In the genomic region with DNA sequence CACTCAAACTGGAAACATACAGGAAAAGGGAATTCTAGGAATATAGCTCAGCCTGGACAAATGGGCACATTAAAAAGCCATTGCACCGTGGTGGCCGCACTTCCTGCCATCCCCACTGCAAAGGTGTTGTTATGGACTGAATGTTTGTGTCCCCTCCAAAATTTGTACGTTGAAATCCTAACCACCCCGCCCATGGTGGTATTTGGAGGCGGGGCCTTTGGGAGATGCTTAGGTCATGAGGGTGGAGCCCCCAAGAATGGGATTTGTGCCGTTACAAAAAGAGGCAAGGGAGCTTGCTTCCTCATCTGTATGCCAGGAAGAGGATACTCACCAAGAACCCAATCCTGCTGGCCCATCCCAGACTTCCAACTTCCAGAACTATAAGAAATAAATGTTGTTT, we compare ENCODE assay signal across 1 cellular context.
TF ChIP-seq lines count a peak whose summit lies in the region.

No MANE protein-coding gene starts in this region.

TF ChIP-seq in K562, 482 proteins besides CTCF, POLR2A, EP300 and RAD21 (continues in another document):
- TF ChIP-seq, protein P1, sequence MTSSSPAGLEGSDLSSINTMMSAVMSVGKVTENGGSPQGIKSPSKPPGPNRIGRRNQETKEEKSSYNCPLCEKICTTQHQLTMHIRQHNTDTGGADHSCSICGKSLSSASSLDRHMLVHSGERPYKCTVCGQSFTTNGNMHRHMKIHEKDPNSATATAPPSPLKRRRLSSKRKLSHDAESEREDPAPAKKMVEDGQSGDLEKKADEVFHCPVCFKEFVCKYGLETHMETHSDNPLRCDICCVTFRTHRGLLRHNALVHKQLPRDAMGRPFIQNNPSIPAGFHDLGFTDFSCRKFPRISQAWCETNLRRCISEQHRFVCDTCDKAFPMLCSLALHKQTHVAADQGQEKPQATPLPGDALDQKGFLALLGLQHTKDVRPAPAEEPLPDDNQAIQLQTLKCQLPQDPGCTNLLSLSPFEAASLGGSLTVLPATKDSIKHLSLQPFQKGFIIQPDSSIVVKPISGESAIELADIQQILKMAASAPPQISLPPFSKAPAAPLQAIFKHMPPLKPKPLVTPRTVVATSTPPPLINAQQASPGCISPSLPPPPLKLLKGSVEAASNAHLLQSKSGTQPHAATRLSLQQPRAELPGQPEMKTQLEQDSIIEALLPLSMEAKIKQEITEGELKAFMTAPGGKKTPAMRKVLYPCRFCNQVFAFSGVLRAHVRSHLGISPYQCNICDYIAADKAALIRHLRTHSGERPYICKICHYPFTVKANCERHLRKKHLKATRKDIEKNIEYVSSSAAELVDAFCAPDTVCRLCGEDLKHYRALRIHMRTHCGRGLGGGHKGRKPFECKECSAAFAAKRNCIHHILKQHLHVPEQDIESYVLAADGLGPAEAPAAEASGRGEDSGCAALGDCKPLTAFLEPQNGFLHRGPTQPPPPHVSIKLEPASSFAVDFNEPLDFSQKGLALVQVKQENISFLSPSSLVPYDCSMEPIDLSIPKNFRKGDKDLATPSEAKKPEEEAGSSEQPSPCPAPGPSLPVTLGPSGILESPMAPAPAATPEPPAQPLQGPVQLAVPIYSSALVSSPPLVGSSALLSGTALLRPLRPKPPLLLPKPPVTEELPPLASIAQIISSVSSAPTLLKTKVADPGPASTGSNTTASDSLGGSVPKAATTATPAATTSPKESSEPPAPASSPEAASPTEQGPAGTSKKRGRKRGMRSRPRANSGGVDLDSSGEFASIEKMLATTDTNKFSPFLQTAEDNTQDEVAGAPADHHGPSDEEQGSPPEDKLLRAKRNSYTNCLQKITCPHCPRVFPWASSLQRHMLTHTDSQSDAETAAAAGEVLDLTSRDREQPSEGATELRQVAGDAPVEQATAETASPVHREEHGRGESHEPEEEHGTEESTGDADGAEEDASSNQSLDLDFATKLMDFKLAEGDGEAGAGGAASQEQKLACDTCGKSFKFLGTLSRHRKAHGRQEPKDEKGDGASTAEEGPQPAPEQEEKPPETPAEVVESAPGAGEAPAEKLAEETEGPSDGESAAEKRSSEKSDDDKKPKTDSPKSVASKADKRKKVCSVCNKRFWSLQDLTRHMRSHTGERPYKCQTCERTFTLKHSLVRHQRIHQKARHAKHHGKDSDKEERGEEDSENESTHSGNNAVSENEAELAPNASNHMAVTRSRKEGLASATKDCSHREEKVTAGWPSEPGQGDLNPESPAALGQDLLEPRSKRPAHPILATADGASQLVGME (CRISPR knock-in tag; IDR thresholded peaks at IDR 0.05) = no peak
- TF ChIP-seq THRB (CRISPR knock-in tag; conservative IDR thresholded peaks at IDR 0.05) (no peak), RFX5 (IDR thresholded peaks at IDR 0.05; ENCODE audit: low read depth, low read length) (no peak), IRF2 (CRISPR knock-in tag; IDR thresholded peaks at IDR 0.05) (no peak), HDAC2 (IDR thresholded peaks at IDR 0.05) (no peak; the same call in 1 of the 2 replicates), NBN (IDR thresholded peaks at IDR 0.05; ENCODE audit: low read depth) (no peak; the same call in 1 of the 2 replicates), ZHX1 (conservative IDR thresholded peaks at IDR 0.05; ENCODE audit: low read length) (no peak), ZBTB33 (CRISPR knock-in tag; IDR thresholded peaks at IDR 0.05) (0 out of 2 replicates have a peak, but pooled peaks have one; percentile 2), ZFP91 (CRISPR knock-in tag; IDR thresholded peaks at IDR 0.05) (no peak), HNRNPLL (IDR thresholded peaks at IDR 0.05; ENCODE audit: low read depth, low read length, poor library complexity, severe bottlenecking) (peak; percentile 21), FOXK2 (conservative IDR thresholded peaks at IDR 0.05 in 1 of 2, IDR thresholded peaks at IDR 0.05 in 1 of 2; ENCODE audit: low read depth in 2 of 2) (peak in 1 of 2 experiments; percentile 47; a peak in 1 of 4 replicates), HMGXB4 (CRISPR knock-in tag; IDR thresholded peaks at IDR 0.05) (no peak), MCM2 (IDR thresholded peaks at IDR 0.05; ENCODE audit: low read depth) (no peak), ATF7 (IDR thresholded peaks at IDR 0.05) (peak; percentile 48; the same call in 1 of the 2 replicates)
- TF ChIP-seq, protein P2, sequence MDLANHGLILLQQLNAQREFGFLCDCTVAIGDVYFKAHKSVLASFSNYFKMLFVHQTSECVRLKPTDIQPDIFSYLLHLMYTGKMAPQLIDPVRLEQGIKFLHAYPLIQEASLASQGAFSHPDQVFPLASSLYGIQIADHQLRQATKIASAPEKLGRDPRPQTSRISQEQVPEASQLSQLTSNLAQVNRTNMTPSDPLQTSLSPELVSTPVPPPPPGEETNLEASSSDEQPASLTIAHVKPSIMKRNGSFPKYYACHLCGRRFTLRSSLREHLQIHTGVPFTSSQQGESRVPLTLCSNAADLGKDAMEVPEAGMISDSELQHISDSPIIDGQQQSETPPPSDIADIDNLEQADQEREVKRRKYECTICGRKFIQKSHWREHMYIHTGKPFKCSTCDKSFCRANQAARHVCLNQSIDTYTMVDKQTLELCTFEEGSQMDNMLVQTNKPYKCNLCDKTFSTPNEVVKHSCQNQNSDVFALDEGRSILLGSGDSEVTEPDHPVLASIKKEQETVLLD (IDR thresholded peaks at IDR 0.05) = no peak
- TF ChIP-seq, protein P3, sequence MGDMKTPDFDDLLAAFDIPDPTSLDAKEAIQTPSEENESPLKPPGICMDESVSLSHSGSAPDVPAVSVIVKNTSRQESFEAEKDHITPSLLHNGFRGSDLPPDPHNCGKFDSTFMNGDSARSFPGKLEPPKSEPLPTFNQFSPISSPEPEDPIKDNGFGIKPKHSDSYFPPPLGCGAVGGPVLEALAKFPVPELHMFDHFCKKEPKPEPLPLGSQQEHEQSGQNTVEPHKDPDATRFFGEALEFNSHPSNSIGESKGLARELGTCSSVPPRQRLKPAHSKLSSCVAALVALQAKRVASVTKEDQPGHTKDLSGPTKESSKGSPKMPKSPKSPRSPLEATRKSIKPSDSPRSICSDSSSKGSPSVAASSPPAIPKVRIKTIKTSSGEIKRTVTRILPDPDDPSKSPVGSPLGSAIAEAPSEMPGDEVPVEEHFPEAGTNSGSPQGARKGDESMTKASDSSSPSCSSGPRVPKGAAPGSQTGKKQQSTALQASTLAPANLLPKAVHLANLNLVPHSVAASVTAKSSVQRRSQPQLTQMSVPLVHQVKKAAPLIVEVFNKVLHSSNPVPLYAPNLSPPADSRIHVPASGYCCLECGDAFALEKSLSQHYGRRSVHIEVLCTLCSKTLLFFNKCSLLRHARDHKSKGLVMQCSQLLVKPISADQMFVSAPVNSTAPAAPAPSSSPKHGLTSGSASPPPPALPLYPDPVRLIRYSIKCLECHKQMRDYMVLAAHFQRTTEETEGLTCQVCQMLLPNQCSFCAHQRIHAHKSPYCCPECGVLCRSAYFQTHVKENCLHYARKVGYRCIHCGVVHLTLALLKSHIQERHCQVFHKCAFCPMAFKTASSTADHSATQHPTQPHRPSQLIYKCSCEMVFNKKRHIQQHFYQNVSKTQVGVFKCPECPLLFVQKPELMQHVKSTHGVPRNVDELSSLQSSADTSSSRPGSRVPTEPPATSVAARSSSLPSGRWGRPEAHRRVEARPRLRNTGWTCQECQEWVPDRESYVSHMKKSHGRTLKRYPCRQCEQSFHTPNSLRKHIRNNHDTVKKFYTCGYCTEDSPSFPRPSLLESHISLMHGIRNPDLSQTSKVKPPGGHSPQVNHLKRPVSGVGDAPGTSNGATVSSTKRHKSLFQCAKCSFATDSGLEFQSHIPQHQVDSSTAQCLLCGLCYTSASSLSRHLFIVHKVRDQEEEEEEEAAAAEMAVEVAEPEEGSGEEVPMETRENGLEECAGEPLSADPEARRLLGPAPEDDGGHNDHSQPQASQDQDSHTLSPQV (IDR thresholded peaks at IDR 0.05) = peak; percentile 69
- TF ChIP-seq, protein P4, sequence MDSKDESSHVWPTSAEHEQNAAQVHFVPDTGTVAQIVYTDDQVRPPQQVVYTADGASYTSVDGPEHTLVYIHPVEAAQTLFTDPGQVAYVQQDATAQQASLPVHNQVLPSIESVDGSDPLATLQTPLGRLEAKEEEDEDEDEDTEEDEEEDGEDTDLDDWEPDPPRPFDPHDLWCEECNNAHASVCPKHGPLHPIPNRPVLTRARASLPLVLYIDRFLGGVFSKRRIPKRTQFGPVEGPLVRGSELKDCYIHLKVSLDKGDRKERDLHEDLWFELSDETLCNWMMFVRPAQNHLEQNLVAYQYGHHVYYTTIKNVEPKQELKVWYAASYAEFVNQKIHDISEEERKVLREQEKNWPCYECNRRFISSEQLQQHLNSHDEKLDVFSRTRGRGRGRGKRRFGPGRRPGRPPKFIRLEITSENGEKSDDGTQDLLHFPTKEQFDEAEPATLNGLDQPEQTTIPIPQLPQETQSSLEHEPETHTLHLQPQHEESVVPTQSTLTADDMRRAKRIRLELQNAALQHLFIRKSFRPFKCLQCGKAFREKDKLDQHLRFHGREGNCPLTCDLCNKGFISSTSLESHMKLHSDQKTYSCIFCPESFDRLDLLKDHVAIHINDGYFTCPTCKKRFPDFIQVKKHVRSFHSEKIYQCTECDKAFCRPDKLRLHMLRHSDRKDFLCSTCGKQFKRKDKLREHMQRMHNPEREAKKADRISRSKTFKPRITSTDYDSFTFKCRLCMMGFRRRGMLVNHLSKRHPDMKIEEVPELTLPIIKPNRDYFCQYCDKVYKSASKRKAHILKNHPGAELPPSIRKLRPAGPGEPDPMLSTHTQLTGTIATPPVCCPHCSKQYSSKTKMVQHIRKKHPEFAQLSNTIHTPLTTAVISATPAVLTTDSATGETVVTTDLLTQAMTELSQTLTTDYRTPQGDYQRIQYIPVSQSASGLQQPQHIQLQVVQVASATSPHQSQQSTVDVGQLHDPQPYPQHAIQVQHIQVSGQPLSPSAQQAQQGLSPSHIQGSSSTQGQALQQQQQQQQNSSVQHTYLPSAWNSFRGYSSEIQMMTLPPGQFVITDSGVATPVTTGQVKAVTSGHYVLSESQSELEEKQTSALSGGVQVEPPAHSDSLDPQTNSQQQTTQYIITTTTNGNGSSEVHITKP (IDR thresholded peaks at IDR 0.05; ENCODE audit: partially characterized antibody) = peak; percentile 31
